25 cellular contexts compared by ENCODE assay signal in genomic region chr15:87916208-87916607, GRCh38.
DNase-seq lines count a peak whose midpoint lies in the region; ATAC-seq and TF ChIP-seq lines count a peak whose summit lies in the region.
"Had no signal": no experiment of that assay in that cellular context is flagged by ENCODE, and none has a peak within 500 bp of the region (broad histone marks: within the 10 kb centered on the region; RNA-seq: fewer than 3 reads in every experiment).

No MANE protein-coding gene starts in this region.

- no peak for TF ChIP-seq CTCF in RWPE2 (IDR thresholded peaks at IDR 0.05; ENCODE audit: poor library complexity, severe bottlenecking)
- no peak for TF ChIP-seq CTCF in osteoblast (IDR thresholded peaks at IDR 0.05; ENCODE audit: extremely low read depth, low read depth, low read length)
- TF ChIP-seq CTCF in ovary (IDR thresholded peaks at IDR 0.05) = no peak
- TF ChIP-seq CTCF in prostate gland (IDR thresholded peaks at IDR 0.05) = no peak

- TF ChIP-seq POLR2A in ovary (IDR thresholded peaks at IDR 0.05) (no peak), prostate gland (IDR thresholded peaks at IDR 0.05) (no peak)

- H3K27ac ChIP-seq in RWPE2 (ENCODE audit: poor library complexity, severe bottlenecking) = no peak overlapping the region
- no peak overlapping the region for H3K27ac ChIP-seq in osteoblast (ENCODE audit: low read depth, low read length)
- no peak overlapping the region for H3K27ac ChIP-seq in ovary
- no peak overlapping the region for H3K27ac ChIP-seq in prostate gland

- H2AFZ ChIP-seq in osteoblast (ENCODE audit: low read length) = no peak overlapping the region
- H2AFZ ChIP-seq: GM23338 had no signal

- peak; percentile 26 for DNase-seq in EL
- DNase-seq in M059J (ENCODE audit: low read depth) = peak; percentile 66
- no peak for DNase-seq in RWPE2 (ENCODE audit: low spot score)
- peak; percentile 74 for DNase-seq in osteoblast (ENCODE audit: insufficient read length, low spot score, missing footprints)
- DNase-seq in ovary = no peak
- DNase-seq in prostate gland (ENCODE audit: low spot score) = no peak
- DNase-seq: C1 segment of cervical spinal cord; CD8-positive, alpha-beta T cell; DMS 273 treated with DMSO at 0.1 percent for 48 hours; DMS79; H9; IMR-90; KG1; NCI-H1092 treated with DMSO at 0.1 percent for 48 hours; NCI-H1436; NCI-H187 treated with DMSO at 0.1 percent for 48 hours; NCI-H2107; NCI-H446; NCI-H524 treated with DMSO at 0.1 percent for 48 hours; NCI-H774; SK-N-SH; SW 1271 had no signal

- H3K9me3 ChIP-seq in RWPE2 (ENCODE audit: severe bottlenecking) = no peaks in the 10 kb centered on the region
- no peaks in the 10 kb centered on the region for H3K9me3 ChIP-seq in osteoblast (ENCODE audit: low read depth, low read length)
- no peaks in the 10 kb centered on the region for H3K9me3 ChIP-seq in ovary
- no peaks in the 10 kb centered on the region for H3K9me3 ChIP-seq in prostate gland
- H3K9me3 ChIP-seq: SK-N-SH had no signal

- H3K4me1 ChIP-seq in RWPE2 (ENCODE audit: insufficient read depth, poor library complexity, severe bottlenecking) = no peaks in the 10 kb centered on the region
- H3K4me1 ChIP-seq in osteoblast (ENCODE audit: insufficient read depth, low read length) = no peaks in the 10 kb centered on the region
- H3K4me1 ChIP-seq in ovary (ENCODE audit: insufficient read depth) = no peaks in the 10 kb centered on the region
- H3K4me1 ChIP-seq in prostate gland (replicated peaks) = no peaks in the 10 kb centered on the region

- peak; percentile 62; the same call in 2 of the 3 replicates for ATAC-seq in RWPE2 (ENCODE audit: low read depth)
- ATAC-seq in HG02973 (IDR thresholded peaks at IDR 0.05; ENCODE audit: unreplicated experiment) = no peak
- ATAC-seq: CD8-positive, alpha-beta T cell; GM23338; Panc1 had no signal

- H3K36me3 ChIP-seq in RWPE2 (ENCODE audit: low read depth) (no peaks in the 10 kb centered on the region), osteoblast (ENCODE audit: insufficient read depth, low read length) (no peaks in the 10 kb centered on the region), ovary (no peaks in the 10 kb centered on the region), prostate gland (no peaks in the 10 kb centered on the region)

- H3K4me2 ChIP-seq in osteoblast (ENCODE audit: insufficient read depth, low read length) = no peak overlapping the region
- H3K4me2 ChIP-seq: GM23338, SK-N-SH had no signal

- no peaks in the 10 kb centered on the region for H4K20me1 ChIP-seq in osteoblast (ENCODE audit: insufficient read depth, low read length)

- H3K4me3 ChIP-seq in RWPE2 (ENCODE audit: severe bottlenecking) (no peak overlapping the region), osteoblast (ENCODE audit: insufficient read depth, low read length) (no peak overlapping the region), ovary (no peak overlapping the region), prostate gland (no peak overlapping the region)
- H3K4me3 ChIP-seq: GM23338 had no signal

- H3K79me2 ChIP-seq in osteoblast (ENCODE audit: insufficient read depth, low read length) = no peaks in the 10 kb centered on the region

- intact Hi-C loops in ovary (cut with DNase I) (no loop called here), prostate gland (cut with DNase I) (no loop called here)

- WGBS in ovary, 3 donors = 66 to 74% (median 69%) methylated on average over 5 of the region's 5 CpGs
- 81% methylated on average over 5 of the region's 5 CpGs for WGBS in prostate gland

- H3K27me3 ChIP-seq in RWPE2 (ENCODE audit: insufficient read depth, poor library complexity, severe bottlenecking) (peaks cover 3% of the 10 kb centered on the region), osteoblast (ENCODE audit: insufficient read depth, low read length) (no peaks in the 10 kb centered on the region), ovary (no peaks in the 10 kb centered on the region), prostate gland (replicated peaks; ENCODE audit: insufficient read depth) (no peaks in the 10 kb centered on the region)

- TF ChIP-seq EP300 in ovary (IDR thresholded peaks at IDR 0.05) = no peak

Comparison
In these comparisons a context has a peak if more than half of its experiments do, and no peak if none do; other contexts are left out.
1. DNase-seq: peak in EL (single experiment), M059J (single experiment) and osteoblast (single experiment); none in RWPE2 (single experiment), ovary (0 of 5) and prostate gland (single experiment).